9 cellular contexts compared by ENCODE assay signal in genomic region chr9:109907400-109907799, GRCh38.
A peak's percentile ranks its signal among the peaks of the same experiment; 100 is the strongest.
DNase-seq lines count a peak whose midpoint lies in the region; ATAC-seq lines count a peak whose summit lies in the region.
"Had no signal": no experiment of that assay in that cellular context is flagged by ENCODE, and none has a peak within 500 bp of the region (broad histone marks: within the 10 kb centered on the region; RNA-seq: fewer than 3 reads in every experiment).

No MANE protein-coding gene starts in this region.

- peak overlapping the region; percentile 49 for H3K27ac ChIP-seq in temporal lobe (ENCODE audit: low read depth, low read length)
- H3K27ac ChIP-seq: A549 had no signal

- intact Hi-C loops in Right ventricle myocardium superior (cut with DNase I), result loop anchor here (10.0 kb wide), 1 partner anchor 307 kb away; no protein-coding TSS in a partner anchor

- peak; percentile 33 for DNase-seq in NCI-H146 (lab: John Stamatoyannopoulos, UW)
- no peak for DNase-seq in NCI-H146 treated with DMSO at 0.1 percent for 48 hours (lab: John Stamatoyannopoulos, UW; ENCODE audit: unreplicated experiment)
- DNase-seq in Right ventricle myocardium superior, result peak; percentile 47
- no peak for DNase-seq in NOMO-1 treated with DMSO at 0.1 percent for 48 hours (lab: John Stamatoyannopoulos, UW; ENCODE audit: unreplicated experiment)
- no peak for DNase-seq in islet precursor cell
- no peak for DNase-seq in EL

- ATAC-seq in HG03342 (IDR thresholded peaks at IDR 0.05; ENCODE audit: unreplicated experiment) (peak; percentile 87), Right ventricle myocardium superior (ENCODE audit: poor library complexity) (peak; percentile 42)
- ATAC-seq: A549 had no signal

Comparison
In these comparisons a context has a peak if more than half of its experiments do, and no peak if none do; other contexts are left out.
1. DNase-seq: peak in NCI-H146 (single experiment) and Right ventricle myocardium superior (single experiment); none in NCI-H146 treated with DMSO at 0.1 percent for 48 hours (single experiment), NOMO-1 treated with DMSO at 0.1 percent for 48 hours (single experiment), islet precursor cell (single experiment) and EL (single experiment).